Comparison of ENCODE assay signal across 15 cellular contexts in genomic region chr3:111692593-111693552, GRCh38. TPM values are rescaled to one million over a fixed set of nuclear protein-coding genes. Genes with fewer than 3 reads are reported as not detected.
A peak's percentile ranks its signal among the peaks of the same experiment; 100 is the strongest.
DNase-seq lines count a peak whose midpoint lies in the region; ATAC-seq, FAIRE-seq and TF ChIP-seq lines count a peak whose summit lies in the region.
"Had no signal": no experiment of that assay in that cellular context is flagged by ENCODE, and none has a peak within 500 bp of the region (broad histone marks: within the 10 kb centered on the region; RNA-seq: fewer than 3 reads in every experiment).

No MANE protein-coding gene starts in this region.

- intact Hi-C loops in ascending aorta (cut with DNase I) (no loop called here), PC-9 (cut with micrococcal nuclease; ENCODE audit: unreplicated experiment) (no loop called here)

- ATAC-seq in GM19351 (IDR thresholded peaks at IDR 0.05; ENCODE audit: unreplicated experiment) = peak; percentile 64
- peak; percentile 41 for ATAC-seq in HG02981 (IDR thresholded peaks at IDR 0.05; ENCODE audit: unreplicated experiment)
- ATAC-seq in effector memory CD8-positive, alpha-beta T cell (replicated peaks) = no peak
- ATAC-seq: esophagus mucosa had no signal

- no peak for DNase-seq in D721Med (ENCODE audit: insufficient read length, low spot score)
- no peak for DNase-seq in effector memory CD8-positive, alpha-beta T cell
- DNase-seq in medulla oblongata (ENCODE audit: extremely low spot score) = no peak
- DNase-seq in ascending aorta (ENCODE audit: low spot score in 2 of 2) = no peak
- DNase-seq in AG20443 (ENCODE audit: low spot score) = no peak
- no peak for DNase-seq in PC-9
- DNase-seq: activated naive CD4-positive, alpha-beta T cell; H7 had no signal

- H3F3A ChIP-seq in PC-9 (ENCODE audit: insufficient read depth, low read depth) = peaks cover 18% of the 10 kb centered on the region

- H3K36me3 Mint-ChIP-seq in effector memory CD8-positive, alpha-beta T cell (ENCODE audit: insufficient read depth) = no peaks in the 10 kb centered on the region

- H3K27me3 ChIP-seq in ascending aorta = no peaks in the 10 kb centered on the region
- H3K27me3 ChIP-seq in PC-9 (ENCODE audit: insufficient read depth, low read depth) = no peaks in the 10 kb centered on the region
- H3K27me3 ChIP-seq: BLaER1 treated with 17β-estradiol and CSF1 and Interleukin-3, amounts not matched to agents 10 nM and 100 nM had no signal

- H3K36me3 ChIP-seq in ascending aorta = no peaks in the 10 kb centered on the region
- 0 out of 2 replicates have a peak, but pooled peaks cover 5% of the 10 kb centered on the region for H3K36me3 ChIP-seq in PC-9 (ENCODE audit: low read depth)
- H3K36me3 ChIP-seq: BLaER1 treated with 17β-estradiol and CSF1 and Interleukin-3, amounts not matched to agents 10 nM and 100 nM had no signal

- H4K20me1 ChIP-seq in PC-9 (ENCODE audit: insufficient read depth) = no peaks in the 10 kb centered on the region

- peak overlapping the region in 1 of 2 donors; percentile 28 for H3K4me3 Mint-ChIP-seq in effector memory CD8-positive, alpha-beta T cell
- H3K4me3 Mint-ChIP-seq: T-helper 1 cell treated with Interleukin-12 subunit alpha and Interleukin-12 subunit beta and Interleukin-4 antibody, amounts not matched to agents 30 μg/mL and 1 μg/mL, for 36 hours had no signal

- CTCF ChIA-PET in PC-9 (lab: Charles Lee) = interaction anchor here (0.6 to 2.6 kb wide), 2 partner anchors 23 to 1671 kb away, joined by 3 to 19 read pairs; no protein-coding TSS in a partner anchor

- no peak overlapping the region for H3K27ac ChIP-seq in ascending aorta
- no peak overlapping the region for H3K27ac ChIP-seq in PC-9
- H3K27ac ChIP-seq: BLaER1 treated with 17β-estradiol and CSF1 and Interleukin-3, amounts not matched to agents 10 nM and 100 nM had no signal

- H3K4me3 ChIP-seq in ascending aorta = no peak overlapping the region
- no peak overlapping the region for H3K4me3 ChIP-seq in PC-9
- H3K4me3 ChIP-seq: BLaER1 treated with 17β-estradiol and CSF1 and Interleukin-3, amounts not matched to agents 10 nM and 100 nM had no signal

- H3K4me1 Mint-ChIP-seq in effector memory CD8-positive, alpha-beta T cell (ENCODE audit: low read depth in 2 of 2) = peaks cover 31 to 43% of the 10 kb centered on the region in 2 donors

- no peak overlapping the region for H3K4me2 ChIP-seq in PC-9

- FAIRE-seq in D721Med (lab: Jason Lieb, UNC) = peak; percentile 51
- FAIRE-seq: RCC 7860 had no signal

- POLR2A ChIA-PET in PC-9 (lab: Charles Lee; ENCODE audit: unreplicated experiment) = no interaction called here

- no peaks in the 10 kb centered on the region for H3K9me3 ChIP-seq in ascending aorta
- no peaks in the 10 kb centered on the region for H3K9me3 ChIP-seq in PC-9 (ENCODE audit: insufficient read depth, low read depth)
- H3K9me3 ChIP-seq: BLaER1 treated with 17β-estradiol and CSF1 and Interleukin-3, amounts not matched to agents 10 nM and 100 nM had no signal

- TF ChIP-seq CTCF in D721Med (IDR thresholded peaks at IDR 0.05; ENCODE audit: insufficient read depth, missing control alignments) (no peak), ascending aorta (IDR thresholded peaks at IDR 0.05) (no peak), PC-9 (conservative IDR thresholded peaks at IDR 0.05) (no peak)

- H3K9me3 Mint-ChIP-seq in effector memory CD8-positive, alpha-beta T cell = no peaks in the 10 kb centered on the region
- H3K9me3 Mint-ChIP-seq: T-helper 1 cell treated with Interleukin-12 subunit alpha and Interleukin-12 subunit beta and Interleukin-4 antibody, amounts not matched to agents 30 μg/mL and 1 μg/mL, for 36 hours had no signal

- H3K4me1 ChIP-seq in ascending aorta (no peaks in the 10 kb centered on the region), PC-9 (replicated peaks; ENCODE audit: insufficient read depth) (peaks cover 40% of the 10 kb centered on the region)

- peak overlapping the region; percentile 57 to 86 for H3K27ac Mint-ChIP-seq in effector memory CD8-positive, alpha-beta T cell
- H3K27ac Mint-ChIP-seq: T-helper 1 cell treated with Interleukin-12 subunit alpha and Interleukin-12 subunit beta and Interleukin-4 antibody, amounts not matched to agents 30 μg/mL and 1 μg/mL, for 36 hours had no signal

- peaks cover 28% of the 10 kb centered on the region for H3K79me2 ChIP-seq in PC-9 (ENCODE audit: low read depth)

- H3K9me2 ChIP-seq in PC-9 (ENCODE audit: insufficient read depth) = no peaks in the 10 kb centered on the region

- no TSS peak for BruUV-seq in PC-9 (replicated peaks; lab: Mats Ljungman, UMichigan)

- no peaks in the 10 kb centered on the region for H3K27me3 Mint-ChIP-seq in effector memory CD8-positive, alpha-beta T cell

- H2AFZ ChIP-seq in PC-9 = no peak overlapping the region

RNA-seq across cellular contexts. Expression of gene PLCXD2, which starts 18.4 kb away (rescaled TPM):
- total RNA-seq in ascending aorta (1.1 TPM), PC-9 (2021) (14.5 and 16.3 TPM in 2 replicates)
- total RNA-seq: G401 had no signal
